ENCODE assay signal across 13 cellular contexts in genomic region chr16:81630632-81631026, GRCh38.
DNase-seq lines count a peak whose midpoint lies in the region; ATAC-seq and TF ChIP-seq lines count a peak whose summit lies in the region.
"Had no signal": no experiment of that assay in that cellular context is flagged by ENCODE, and none has a peak within 500 bp of the region (broad histone marks: within the 10 kb centered on the region; RNA-seq: fewer than 3 reads in every experiment).

No MANE protein-coding gene starts in this region.

- no peak for TF ChIP-seq EP300 in upper lobe of left lung (IDR thresholded peaks at IDR 0.05)

- H3K4me1 Mint-ChIP-seq in activated CD4-positive, alpha-beta memory T cell treated with anti-CD3 and anti-CD28 coated beads, Interleukin-2, amount 10 ng/mL, durations not matched to agents 7 days and 5 days, result peaks cover 47% of the 10 kb centered on the region
- H3K4me1 Mint-ChIP-seq in natural killer cell, result peaks cover 33 to 40% of the 10 kb centered on the region in 2 donors
- peaks cover 66% of the 10 kb centered on the region for H3K4me1 Mint-ChIP-seq in nephron progenitor cell

- no peaks in the 10 kb centered on the region for H3K27me3 Mint-ChIP-seq in activated CD4-positive, alpha-beta memory T cell treated with anti-CD3 and anti-CD28 coated beads, Interleukin-2, amount 10 ng/mL, durations not matched to agents 7 days and 5 days
- H3K27me3 Mint-ChIP-seq in natural killer cell (ENCODE audit: low read depth in 2 of 2) (no peaks in the 10 kb centered on the region), nephron progenitor cell (ENCODE audit: low read depth, poor library complexity) (no peaks in the 10 kb centered on the region)

- ATAC-seq in natural killer cell, result no peak
- no peak for ATAC-seq in GM21737 (IDR thresholded peaks at IDR 0.05; ENCODE audit: unreplicated experiment)
- ATAC-seq in upper lobe of left lung (ENCODE audit: low FRiP score in 2 of 2), result no peak
- ATAC-seq: gastrocnemius medialis, upper lobe of right lung had no signal

- POLR2A ChIA-PET in activated CD4-positive, alpha-beta memory T cell treated with anti-CD3 and anti-CD28 coated beads, Interleukin-2, amount 10 ng/mL, durations not matched to agents 7 days and 5 days (lab: Charles Lee), result interaction anchor here (1.6 to 2.7 kb wide), 3 partner anchors 10 to 88 kb away, joined by 4 to 10 read pairs (median 4); no protein-coding TSS in a partner anchor

- TF ChIP-seq POLR2A in upper lobe of left lung (IDR thresholded peaks at IDR 0.05), result no peak

- H3K36me3 ChIP-seq in upper lobe of left lung, result peaks cover 0 to 3% (median 0%) of the 10 kb centered on the region in 4 donors
- H3K36me3 ChIP-seq: gastrocnemius medialis, upper lobe of right lung had no signal

- peak overlapping the region; percentile 55 for H3K27ac Mint-ChIP-seq in activated CD4-positive, alpha-beta memory T cell treated with anti-CD3 and anti-CD28 coated beads, Interleukin-2, amount 10 ng/mL, durations not matched to agents 7 days and 5 days
- H3K27ac Mint-ChIP-seq in natural killer cell, result peak overlapping the region; percentile 48 to 88
- H3K27ac Mint-ChIP-seq in nephron progenitor cell, result no peak overlapping the region

- 89 to 92% methylated on average over 2 to 5 of the region's 5 CpGs for WGBS in upper lobe of left lung, 2 donors

- H3K4me1 ChIP-seq in upper lobe of left lung, result peaks cover 17 to 42% (median 37%) of the 10 kb centered on the region in 4 donors

- H3K9me3 ChIP-seq in upper lobe of left lung, result no peaks in the 10 kb centered on the region
- H3K9me3 ChIP-seq: gastrocnemius medialis, upper lobe of right lung had no signal

- peak; percentile 62 for DNase-seq in COR-L47 (lab: John Stamatoyannopoulos, UW)
- DNase-seq in NCI-H1105 (lab: John Stamatoyannopoulos, UW), result peak; percentile 80
- DNase-seq in activated CD4-positive, alpha-beta memory T cell treated with anti-CD3 and anti-CD28 coated beads, Interleukin-2, amount 10 ng/mL, durations not matched to agents 7 days and 5 days, result no peak
- DNase-seq in natural killer cell, result no peak
- no peak for DNase-seq in nephron progenitor cell
- no peak for DNase-seq in upper lobe of left lung
- DNase-seq: activated gamma-delta T cell, gastrocnemius medialis, NCI-H1436 treated with DMSO at 0.1 percent for 48 hours, upper lobe of right lung had no signal

- no peak overlapping the region for H3K4me3 Mint-ChIP-seq in activated CD4-positive, alpha-beta memory T cell treated with anti-CD3 and anti-CD28 coated beads, Interleukin-2, amount 10 ng/mL, durations not matched to agents 7 days and 5 days
- H3K4me3 Mint-ChIP-seq in natural killer cell, result no peak overlapping the region
- H3K4me3 Mint-ChIP-seq in nephron progenitor cell, result no peak overlapping the region

- H3K9me3 Mint-ChIP-seq in activated CD4-positive, alpha-beta memory T cell treated with anti-CD3 and anti-CD28 coated beads, Interleukin-2, amount 10 ng/mL, durations not matched to agents 7 days and 5 days, result no peaks in the 10 kb centered on the region
- H3K9me3 Mint-ChIP-seq in natural killer cell, result no peaks in the 10 kb centered on the region
- no peaks in the 10 kb centered on the region for H3K9me3 Mint-ChIP-seq in nephron progenitor cell

- H3K27me3 ChIP-seq in upper lobe of left lung, result no peaks in the 10 kb centered on the region
- H3K27me3 ChIP-seq: gastrocnemius medialis, upper lobe of right lung had no signal

- no peak overlapping the region for H3K4me3 ChIP-seq in upper lobe of left lung
- H3K4me3 ChIP-seq: coronary artery, gastrocnemius medialis, upper lobe of right lung had no signal

- H3K36me3 Mint-ChIP-seq in activated CD4-positive, alpha-beta memory T cell treated with anti-CD3 and anti-CD28 coated beads, Interleukin-2, amount 10 ng/mL, durations not matched to agents 7 days and 5 days (ENCODE audit: low read depth), result no peaks in the 10 kb centered on the region
- no peaks in the 10 kb centered on the region for H3K36me3 Mint-ChIP-seq in natural killer cell
- H3K36me3 Mint-ChIP-seq in nephron progenitor cell (ENCODE audit: low read depth), result no peaks in the 10 kb centered on the region

- intact Hi-C loops in natural killer cell (cut with micrococcal nuclease), result loop anchor here (5.0 to 10.0 kb wide), 2 partner anchors 228 to 244 kb away; no protein-coding TSS in a partner anchor

- CTCF ChIA-PET in activated CD4-positive, alpha-beta memory T cell treated with anti-CD3 and anti-CD28 coated beads, Interleukin-2, amount 10 ng/mL, durations not matched to agents 7 days and 5 days (lab: Charles Lee), result interaction anchor here (1.1 kb wide), 1 partner anchor 9 kb away, joined by 4 read pairs; no protein-coding TSS in a partner anchor

- no peak for TF ChIP-seq CTCF in natural killer cell (IDR thresholded peaks at IDR 0.05)
- TF ChIP-seq CTCF in nephron progenitor cell (IDR thresholded peaks at IDR 0.05), result no peak
- no peak for TF ChIP-seq CTCF in upper lobe of left lung (IDR thresholded peaks at IDR 0.05)

- peak overlapping the region in 2 of 4 donors; percentile 2 to 11 for H3K27ac ChIP-seq in upper lobe of left lung
- H3K27ac ChIP-seq: coronary artery, gastrocnemius medialis, upper lobe of right lung, VCaP had no signal

Comparison
In these comparisons a context has a peak if more than half of its experiments do, and no peak if none do; other contexts are left out.
1. DNase-seq: peak in COR-L47 (single experiment) and NCI-H1105 (single experiment); none in activated CD4-positive, alpha-beta memory T cell treated with anti-CD3 and anti-CD28 coated beads, Interleukin-2, amount 10 ng/mL, durations not matched to agents 7 days and 5 days (single experiment), natural killer cell (single experiment), nephron progenitor cell (single experiment) and upper lobe of left lung (0 of 2).